ENCODE assay signal across 25 cellular contexts in the genomic region with DNA sequence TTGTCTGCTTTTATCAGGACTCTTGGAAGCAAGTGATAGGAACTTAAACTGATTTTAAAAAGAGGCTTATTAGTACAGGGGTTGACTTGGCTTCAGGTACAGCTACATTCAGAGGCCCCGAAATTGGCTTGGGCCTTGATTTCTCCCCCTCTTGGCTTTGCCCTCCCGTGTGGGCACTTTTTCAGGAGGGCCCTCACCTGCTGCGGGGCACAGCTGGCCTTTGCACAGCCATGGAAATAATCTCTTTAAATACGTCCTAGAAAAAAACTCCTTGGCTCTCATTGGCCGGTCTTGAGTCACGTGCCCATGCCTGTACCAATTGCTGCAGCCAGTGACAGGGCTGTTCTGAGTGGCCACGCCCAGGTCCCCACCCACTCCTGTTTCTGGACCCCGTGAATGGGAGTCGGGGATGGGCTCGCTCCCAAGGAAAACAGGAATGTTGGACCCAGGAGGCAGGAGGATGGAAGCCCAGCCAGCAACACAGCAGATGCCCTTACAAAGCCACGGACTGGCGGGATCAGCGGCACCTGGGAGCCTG. TPM values are rescaled to one million over a fixed set of nuclear protein-coding genes. Genes with fewer than 3 reads are reported as not detected.
DNase-seq lines count a peak whose midpoint lies in the region; ATAC-seq and TF ChIP-seq lines count a peak whose summit lies in the region.
"Had no signal": no experiment of that assay in that cellular context is flagged by ENCODE, and none has a peak within 500 bp of the region (broad histone marks: within the 10 kb centered on the region; RNA-seq: fewer than 3 reads in every experiment).

No MANE protein-coding gene starts in this region.

- DNase-seq in G401 (ENCODE audit: low spot score) (peak; percentile 96), NCI-H2029 treated with DMSO at 0.1 percent for 48 hours (lab: John Stamatoyannopoulos, UW) (peak; percentile 39), SK-N-DZ (ENCODE audit: low spot score) (peak; percentile 65), left lobe of liver (ENCODE audit: low spot score) (peak; percentile 69), SW 1271 (lab: John Stamatoyannopoulos, UW) (no peak), cardiac septum (ENCODE audit: low spot score) (no peak), GM10266 (ENCODE audit: extremely low spot score) (no peak)
- DNase-seq: activated CD4-positive, alpha-beta T cell treated with anti-CD3 and anti-CD28 coated beads, Interleukin-2, amount 10 ng/mL, durations not matched to agents 7 days and 5 days; aorta; GDM1; heart right ventricle; left lung; naive thymus-derived CD4-positive, alpha-beta T cell; NCI-H1105; NCI-H2081; NCI-H510A treated with DMSO at 0.1 percent for 48 hours; SIG-M5; stimulated activated CD4-positive, alpha-beta T cell treated with anti-CD3 and anti-CD28 coated beads, Interleukin-15, amount 100 ng/mL, for 24 hours; stimulated activated CD8-positive, alpha-beta memory T cell treated with anti-CD3 and anti-CD28 coated beads, Interleukin-4, amount 100 ng/mL, for 48 hours had no signal

- intact Hi-C loops in cardiac septum (cut with DNase I) = no loop called here

- in situ Hi-C loops in G401 (cut with HindIII; ENCODE audit: low sequenced_read_pairs) = no loop called here

- ATAC-seq in left lobe of liver = peak; percentile 62
- ATAC-seq: heart right ventricle; left lung; naive thymus-derived CD4-positive, alpha-beta T cell; sciatic nerve had no signal

- no peak for TF ChIP-seq CTCF in GM10266 (IDR thresholded peaks at IDR 0.05; ENCODE audit: control insufficient read depth, insufficient read depth, low read depth, missing control alignments)

RNA-seq across cellular contexts. Expression of a gene that starts 15.0 kb away (rescaled TPM):
- total RNA-seq in G401 (2014; rRNA removed; shearing (Covaris generic)) = not detected in 2 replicates
- polyA plus RNA-seq in SK-N-DZ (2014; cell fraction: cytosol; rRNA removed) = not detected in 2 replicates
- 1.3 TPM in 1 of 2 replicates, not detected in the other for polyA plus RNA-seq in SK-N-DZ (2014; cell fraction: nucleus; rRNA removed)
- total RNA-seq in left lobe of liver (35.7 TPM), cardiac septum (not detected)
- total RNA-seq: activated CD4-positive, alpha-beta T cell treated with anti-CD3 and anti-CD28 coated beads, Interleukin-2, amount 10 ng/mL, durations not matched to agents 7 days and 5 days; aorta; fibroblast of villous mesenchyme; naive thymus-derived CD4-positive, alpha-beta T cell; OCI-LY7; sciatic nerve; ureter had no signal
- polyA plus RNA-seq: AG04450; CD14-positive monocyte; naive thymus-derived CD4-positive, alpha-beta T cell had no signal

RNA-seq across cellular contexts. Expression of a gene that starts 29.9 kb away (rescaled TPM):
- 18.3 and 28.4 TPM in 2 replicates for total RNA-seq in G401 (2014; rRNA removed; shearing (Covaris generic))
- 19.1 and 26.6 TPM in 2 replicates for polyA plus RNA-seq in SK-N-DZ (2014; cell fraction: cytosol; rRNA removed)
- polyA plus RNA-seq in SK-N-DZ (2014; cell fraction: nucleus; rRNA removed) = 27.9 and 35.3 TPM in 2 replicates
- total RNA-seq in left lobe of liver = 22.4 TPM
- 18.4 TPM for total RNA-seq in cardiac septum

RNA-seq across cellular contexts. Expression of a gene that starts 52.0 kb away (rescaled TPM):
- 25.5 and 25.7 TPM in 2 replicates for total RNA-seq in G401 (2014; rRNA removed; shearing (Covaris generic))
- 37.0 and 39.2 TPM in 2 replicates for polyA plus RNA-seq in SK-N-DZ (2014; cell fraction: cytosol; rRNA removed)
- 14.8 and 18.4 TPM in 2 replicates for polyA plus RNA-seq in SK-N-DZ (2014; cell fraction: nucleus; rRNA removed)
- total RNA-seq in left lobe of liver (13.4 TPM), cardiac septum (8.2 TPM)

Comparison
In these comparisons a context has a peak if more than half of its experiments do, and no peak if none do; other contexts are left out.
1. DNase-seq: peak in G401 (single experiment), NCI-H2029 treated with DMSO at 0.1 percent for 48 hours (single experiment), SK-N-DZ (single experiment) and left lobe of liver (single experiment); none in SW 1271 (0 of 2), cardiac septum (single experiment) and GM10266 (single experiment).
2. RNA of a gene that starts 15.0 kb away (total RNA-seq): 35.7 TPM in left lobe of liver (single experiment); not detected in G401 and not detected in cardiac septum (single experiment); every median in the first group is over 10 times any median in the second.